ENCODE assay signal across 9 cellular contexts in the genomic region with DNA sequence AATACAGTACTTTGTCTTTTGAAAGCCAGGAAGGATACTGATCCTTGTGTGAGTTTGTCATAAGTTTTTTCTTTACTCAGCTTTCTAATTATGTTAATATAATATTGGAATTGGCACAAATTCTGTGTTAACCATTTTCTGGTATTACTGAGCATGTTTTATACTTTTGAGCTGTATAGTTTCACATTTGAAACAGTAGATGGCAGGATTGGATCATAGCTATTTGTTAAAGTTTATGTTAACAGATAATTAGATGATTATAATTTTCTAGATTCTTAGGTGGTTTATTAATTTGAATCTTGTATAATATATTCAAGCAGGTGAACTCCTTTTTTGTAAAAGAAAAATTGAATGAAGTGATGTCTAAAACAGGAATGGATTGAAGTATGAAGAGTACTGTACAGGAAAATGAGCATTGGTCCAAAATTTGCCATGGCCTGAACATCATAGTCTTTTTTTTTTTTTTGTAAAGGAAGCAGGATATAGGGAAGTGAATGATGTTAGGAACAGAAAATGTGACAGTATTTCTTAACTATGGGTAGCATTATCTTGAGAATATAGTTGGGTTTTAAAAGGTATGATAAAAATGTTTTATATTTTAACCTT.
DNase-seq lines count a peak whose midpoint lies in the region; ATAC-seq and TF ChIP-seq lines count a peak whose summit lies in the region.
"Had no signal": no experiment of that assay in that cellular context is flagged by ENCODE, and none has a peak within 500 bp of the region (broad histone marks: within the 10 kb centered on the region; RNA-seq: fewer than 3 reads in every experiment).

No MANE protein-coding gene starts in this region.

- no peaks in the 10 kb centered on the region for H3K36me3 Mint-ChIP-seq in stimulated activated memory B cell treated with anti-CD40 and anti-IgM and Interleukin-4, amounts not matched to agents 10 μg/mL and 1 μg/mL and 100 μg/mL, for 72 hours

- no peak overlapping the region for H3K27ac Mint-ChIP-seq in stimulated activated memory B cell treated with anti-CD40 and anti-IgM and Interleukin-4, amounts not matched to agents 10 μg/mL and 1 μg/mL and 100 μg/mL, for 72 hours

- TF ChIP-seq CTCF in C4-2B (conservative IDR thresholded peaks at IDR 0.05), result peak; percentile 80
- TF ChIP-seq CTCF in VCaP (conservative IDR thresholded peaks at IDR 0.05), result peak; percentile 78

- no peaks in the 10 kb centered on the region for H3K27me3 Mint-ChIP-seq in stimulated activated memory B cell treated with anti-CD40 and anti-IgM and Interleukin-4, amounts not matched to agents 10 μg/mL and 1 μg/mL and 100 μg/mL, for 72 hours

- no peak for DNase-seq in left lobe of liver (ENCODE audit: low spot score)
- no peak for DNase-seq in cerebellar nuclear complex (lab: John Stamatoyannopoulos, UW)
- no peak for DNase-seq in activated naive CD4-positive, alpha-beta T cell treated with Interleukin-2 at 50 U/mL for 16 hours
- DNase-seq: nucleus accumbens had no signal

- no peak overlapping the region for H3K27ac ChIP-seq in C4-2B
- H3K27ac ChIP-seq in VCaP, result no peak overlapping the region

- H3K4me3 Mint-ChIP-seq in stimulated activated memory B cell treated with anti-CD40 and anti-IgM and Interleukin-4, amounts not matched to agents 10 μg/mL and 1 μg/mL and 100 μg/mL, for 72 hours, result no peak overlapping the region

- no peaks in the 10 kb centered on the region for H3K9me3 Mint-ChIP-seq in stimulated activated memory B cell treated with anti-CD40 and anti-IgM and Interleukin-4, amounts not matched to agents 10 μg/mL and 1 μg/mL and 100 μg/mL, for 72 hours

- peak; percentile 61 for ATAC-seq in GM21526 (IDR thresholded peaks at IDR 0.05; ENCODE audit: low FRiP score, unreplicated experiment)
- peak; percentile 29 for ATAC-seq in left lobe of liver
- no peak for ATAC-seq in stimulated activated memory B cell treated with anti-CD40 and anti-IgM and Interleukin-4, amounts not matched to agents 10 μg/mL and 1 μg/mL and 100 μg/mL, for 72 hours
- no peak for ATAC-seq in HG03442 (IDR thresholded peaks at IDR 0.05; ENCODE audit: unreplicated experiment)

- no peaks in the 10 kb centered on the region for H3K4me1 Mint-ChIP-seq in stimulated activated memory B cell treated with anti-CD40 and anti-IgM and Interleukin-4, amounts not matched to agents 10 μg/mL and 1 μg/mL and 100 μg/mL, for 72 hours

Comparison
In these comparisons a context has a peak if more than half of its experiments do, and no peak if none do; other contexts are left out.
1. ATAC-seq: peak in GM21526 (single experiment) and left lobe of liver (single experiment); none in stimulated activated memory B cell treated with anti-CD40 and anti-IgM and Interleukin-4, amounts not matched to agents 10 μg/mL and 1 μg/mL and 100 μg/mL, for 72 hours (single experiment) and HG03442 (single experiment).